In genomic region chr11:14309425-14310192, GRCh38 we compare ENCODE assay signal across 1 cellular context.
TF ChIP-seq lines count a peak whose summit lies in the region.

No MANE protein-coding gene starts in this region.

TF ChIP-seq in IMR-90, 13 proteins besides CTCF, POLR2A, EP300 and RAD21:
- no peak for TF ChIP-seq RCOR1 (IDR thresholded peaks at IDR 0.05; ENCODE audit: insufficient replicate concordance, low read length)
- TF ChIP-seq USF2 (IDR thresholded peaks at IDR 0.05; ENCODE audit: low read depth, low read length): no peak
- no peak for TF ChIP-seq MAFK (IDR thresholded peaks at IDR 0.05; ENCODE audit: low read depth, low read length)
- no peak for TF ChIP-seq CHD1 (IDR thresholded peaks at IDR 0.05; ENCODE audit: low read depth, low read length)
- TF ChIP-seq CEBPB (IDR thresholded peaks at IDR 0.05; ENCODE audit: low read depth, low read length): no peak
- TF ChIP-seq SMC3 (IDR thresholded peaks at IDR 0.05; ENCODE audit: low read depth, low read length): no peak
- no peak for TF ChIP-seq FOS (IDR thresholded peaks at IDR 0.05; ENCODE audit: low read depth, low read length)
- TF ChIP-seq RFX5 (IDR thresholded peaks at IDR 0.05; ENCODE audit: low read depth, low read length): no peak
- no peak for TF ChIP-seq BHLHE40 (IDR thresholded peaks at IDR 0.05; ENCODE audit: low read depth, low read length)
- no peak for TF ChIP-seq MAZ (IDR thresholded peaks at IDR 0.05; ENCODE audit: borderline replicate concordance, low read depth, low read length)
- no peak for TF ChIP-seq NFE2L2 (IDR thresholded peaks at IDR 0.05; ENCODE audit: low read depth, low read length)
- TF ChIP-seq ELK1 (IDR thresholded peaks at IDR 0.05; ENCODE audit: borderline replicate concordance, low read depth, low read length): no peak
- no peak for TF ChIP-seq MXI1 (IDR thresholded peaks at IDR 0.05; ENCODE audit: borderline replicate concordance, low read depth, low read length)
